Comparison of ENCODE assay signal across 28 cellular contexts in the genomic region with DNA sequence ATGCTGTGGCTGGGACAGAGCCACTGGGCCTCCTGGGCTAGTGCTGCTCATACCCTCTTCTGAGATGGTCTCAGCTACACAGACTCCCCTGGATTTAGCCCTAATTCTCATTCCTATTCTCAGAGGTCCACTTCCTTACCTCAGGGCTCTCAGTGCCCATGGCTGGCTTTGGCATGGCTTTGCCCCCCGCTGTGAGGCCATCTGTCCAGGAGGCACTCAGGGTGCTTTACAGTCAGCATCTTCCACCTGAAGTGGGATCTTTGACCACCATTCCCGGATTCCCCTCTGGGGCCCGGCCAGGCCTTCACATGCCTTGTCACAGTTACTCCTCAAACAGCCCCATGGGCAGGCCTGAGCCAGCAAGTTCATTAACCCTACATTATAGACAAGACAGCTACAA.
DNase-seq lines count a peak whose midpoint lies in the region; ATAC-seq and TF ChIP-seq lines count a peak whose summit lies in the region.
"Had no signal": no experiment of that assay in that cellular context is flagged by ENCODE, and none has a peak within 500 bp of the region (broad histone marks: within the 10 kb centered on the region; RNA-seq: fewer than 3 reads in every experiment).

No MANE protein-coding gene starts in this region.

- H3K9me3 ChIP-seq in right cardiac atrium (ENCODE audit: control insufficient read depth, low read length), result no peaks in the 10 kb centered on the region
- H3K9me3 ChIP-seq in heart left ventricle, result no peaks in the 10 kb centered on the region
- no peaks in the 10 kb centered on the region for H3K9me3 ChIP-seq in esophagus muscularis mucosa
- H3K9me3 ChIP-seq: MG63, pancreas, stomach had no signal

- DNase-seq in right cardiac atrium (no peak), heart left ventricle (no peak), cerebellar cortex (ENCODE audit: low spot score) (peak; percentile 60), neural crest cell (ENCODE audit: low read depth, low spot score) (no peak), KG1 (lab: John Stamatoyannopoulos, UW) (no peak), NOMO-1 (lab: John Stamatoyannopoulos, UW; ENCODE audit: unreplicated experiment in 2 of 2) (no peak), esophagus muscularis mucosa (ENCODE audit: extremely low spot score) (no peak)
- DNase-seq: activated CD4-positive, alpha-beta T cell treated with anti-CD3 and anti-CD28 coated beads, Interleukin-2, amount 50 U/mL, for 48 hours; activated naive CD4-positive, alpha-beta T cell; activated naive CD8-positive, alpha-beta T cell treated with anti-CD3 and anti-CD28 coated beads, Interleukin-2, amount 50 U/mL, for 24 hours; activated T-cell treated with anti-CD3 and anti-CD28 coated beads, Interleukin-2, amount 50 U/mL, for 72 hours; CD8-positive, alpha-beta memory T cell; dermis blood vessel endothelial cell; H9; KBM-7; nephron progenitor cell; NK-92 treated with Interleukin-12 subunit alpha and Interleukin-12 subunit beta, amount 100 ng/mL, for 24 hours; SHP77 treated with DMSO at 0.1 percent for 48 hours; stomach; T-helper 2 cell had no signal

- H3K4me1 Mint-ChIP-seq in neural crest cell, result peaks cover 5% of the 10 kb centered on the region
- H3K4me1 Mint-ChIP-seq: activated naive CD8-positive, alpha-beta T cell treated with anti-CD3 and anti-CD28 coated beads, Interleukin-2, amount 50 U/mL, for 24 hours; B cell had no signal

- TF ChIP-seq CTCF in heart left ventricle (IDR thresholded peaks at IDR 0.05) (no peak), neural crest cell (conservative IDR thresholded peaks at IDR 0.05) (no peak), esophagus muscularis mucosa (IDR thresholded peaks at IDR 0.05) (no peak)

- H3K36me3 Mint-ChIP-seq in neural crest cell (ENCODE audit: low read depth), result no peaks in the 10 kb centered on the region
- H3K36me3 Mint-ChIP-seq: CD8-positive, alpha-beta memory T cell had no signal

- ATAC-seq in right cardiac atrium (no peak), heart left ventricle (no peak)
- ATAC-seq: activated CD4-positive, CD25-positive, alpha-beta regulatory T cell treated with anti-CD3 and anti-CD28 coated beads, Interleukin-2, amount 50 U/mL, for 24 hours; activated naive CD8-positive, alpha-beta T cell treated with anti-CD3 and anti-CD28 coated beads, Interleukin-2, amount 50 U/mL, for 24 hours; activated T-cell treated with anti-CD3 and anti-CD28 coated beads, Interleukin-2, amount 50 U/mL, for 72 hours; GM12878; Panc1 had no signal

- peak overlapping the region; percentile 90 for H3K27ac Mint-ChIP-seq in neural crest cell (ENCODE audit: unreplicated experiment)
- H3K27ac Mint-ChIP-seq: activated naive CD8-positive, alpha-beta T cell treated with anti-CD3 and anti-CD28 coated beads, Interleukin-2, amount 50 U/mL, for 24 hours; activated T-cell treated with anti-CD3 and anti-CD28 coated beads, Interleukin-2, amount 50 U/mL, for 72 hours; B cell; nephron progenitor cell had no signal

- H3K4me3 ChIP-seq in right cardiac atrium (ENCODE audit: low read length) (no peak overlapping the region), heart left ventricle (no peak overlapping the region), esophagus muscularis mucosa (no peak overlapping the region)
- H3K4me3 ChIP-seq: GM12878, lung, MG63, pancreas, stomach had no signal

- H3K4me1 ChIP-seq in right cardiac atrium (ENCODE audit: control insufficient read depth, insufficient read depth, low read length), result no peaks in the 10 kb centered on the region
- peaks cover 0 to 13% (median 4%) of the 10 kb centered on the region in 12 donors for H3K4me1 ChIP-seq in heart left ventricle
- peaks cover 6 to 17% (median 14%) of the 10 kb centered on the region in 4 donors for H3K4me1 ChIP-seq in esophagus muscularis mucosa
- H3K4me1 ChIP-seq: pancreas had no signal

- no peaks in the 10 kb centered on the region for H3K27me3 Mint-ChIP-seq in neural crest cell (ENCODE audit: low read depth)
- H3K27me3 Mint-ChIP-seq: activated naive CD8-positive, alpha-beta T cell treated with anti-CD3 and anti-CD28 coated beads, Interleukin-2, amount 50 U/mL, for 24 hours; B cell; central memory CD8-positive, alpha-beta T cell had no signal

- WGBS in right cardiac atrium, result 91% methylated on average over 3 of the region's 3 CpGs
- 90 to 93% (median 91%) methylated on average over 3 of the region's 3 CpGs for WGBS in heart left ventricle, 4 donors
- WGBS in esophagus muscularis mucosa, result 86% methylated on average over 3 of the region's 3 CpGs

- TF ChIP-seq POLR2A in heart left ventricle (IDR thresholded peaks at IDR 0.05) (no peak), esophagus muscularis mucosa (IDR thresholded peaks at IDR 0.05; ENCODE audit: low read depth) (no peak)

- H3K36me3 ChIP-seq in heart left ventricle (no peaks in the 10 kb centered on the region), esophagus muscularis mucosa (no peaks in the 10 kb centered on the region)
- H3K36me3 ChIP-seq: MG63, pancreas, stomach had no signal

- H3K27me3 ChIP-seq in right cardiac atrium (ENCODE audit: control insufficient read depth, insufficient read depth) (no peaks in the 10 kb centered on the region), heart left ventricle (no peaks in the 10 kb centered on the region), esophagus muscularis mucosa (no peaks in the 10 kb centered on the region)
- H3K27me3 ChIP-seq: MG63, pancreas, stomach had no signal

- no peak overlapping the region for H3K4me3 Mint-ChIP-seq in neural crest cell
- H3K4me3 Mint-ChIP-seq: activated naive CD8-positive, alpha-beta T cell treated with anti-CD3 and anti-CD28 coated beads, Interleukin-2, amount 50 U/mL, for 24 hours; activated T-cell treated with anti-CD3 and anti-CD28 coated beads, Interleukin-2, amount 50 U/mL, for 72 hours; B cell; CD8-positive, alpha-beta memory T cell; central memory CD8-positive, alpha-beta T cell; H9; nephron progenitor cell had no signal

- intact Hi-C loops in right cardiac atrium (cut with DNase I) (no loop called here), heart left ventricle (cut with DNase I) (no loop called here), esophagus muscularis mucosa (cut with DNase I) (no loop called here)

- no peaks in the 10 kb centered on the region for H3K9me3 Mint-ChIP-seq in neural crest cell
- H3K9me3 Mint-ChIP-seq: activated naive CD8-positive, alpha-beta T cell treated with anti-CD3 and anti-CD28 coated beads, Interleukin-2, amount 50 U/mL, for 24 hours; activated T-cell treated with anti-CD3 and anti-CD28 coated beads, Interleukin-2, amount 50 U/mL, for 72 hours; CD8-positive, alpha-beta memory T cell; central memory CD8-positive, alpha-beta T cell; H9; nephron progenitor cell had no signal

- H3K27ac ChIP-seq in right cardiac atrium (ENCODE audit: low read length), result peak overlapping the region; percentile 1
- H3K27ac ChIP-seq in heart left ventricle, result peak overlapping the region in 5 of 12 donors; percentile 34 to 62 (median 46)
- H3K27ac ChIP-seq in esophagus muscularis mucosa (replicated peaks in 1 of 4), result no peak overlapping the region
- H3K27ac ChIP-seq: pancreas, stomach had no signal

- no peak for TF ChIP-seq EP300 in esophagus muscularis mucosa (IDR thresholded peaks at IDR 0.05)
